Comparison of ENCODE assay signal across 10 cellular contexts in genomic region chr1:21913763-21914162, GRCh38. TPM values are rescaled to one million over a fixed set of nuclear protein-coding genes. Genes with fewer than 3 reads are reported as not detected.
DNase-seq lines count a peak whose midpoint lies in the region; ATAC-seq and TF ChIP-seq lines count a peak whose summit lies in the region.
"Had no signal": no experiment of that assay in that cellular context is flagged by ENCODE, and none has a peak within 500 bp of the region (broad histone marks: within the 10 kb centered on the region; RNA-seq: fewer than 3 reads in every experiment).

No MANE protein-coding gene starts in this region.

- TF ChIP-seq CTCF in nephron (IDR thresholded peaks at IDR 0.05; ENCODE audit: unreplicated experiment in 3 of 3) = no peak

- H3K36me3 ChIP-seq in BLaER1 (no peaks in the 10 kb centered on the region), HUES48 (ENCODE audit: control insufficient read depth, insufficient read depth, low read length) (no peaks in the 10 kb centered on the region)

- H3K4me1 ChIP-seq in BLaER1 (peaks cover 67% of the 10 kb centered on the region), HUES48 (ENCODE audit: control insufficient read depth, insufficient read depth, low read length) (peaks cover 29% of the 10 kb centered on the region)

- H3K27me3 ChIP-seq in BLaER1 (no peaks in the 10 kb centered on the region), HUES48 (ENCODE audit: control insufficient read depth, insufficient read depth, low read length) (no peaks in the 10 kb centered on the region)

- H3K9me3 Mint-ChIP-seq in nephron = no peaks in the 10 kb centered on the region

- peaks cover 65% of the 10 kb centered on the region for H3K4me1 Mint-ChIP-seq in nephron

- H3K27ac ChIP-seq in BLaER1 = peak overlapping the region; percentile 66
- peak overlapping the region; percentile 42 for H3K27ac ChIP-seq in HUES48 (ENCODE audit: low read depth, low read length)

- peak overlapping the region; percentile 65 for H3K4me2 ChIP-seq in BLaER1

- peak overlapping the region; percentile 40 to 97 (median 47) for H3K27ac Mint-ChIP-seq in nephron

- H3K4me3 ChIP-seq in BLaER1 (no peak overlapping the region), HUES48 (ENCODE audit: low read depth, low read length) (no peak overlapping the region)

- peaks cover 9% of the 10 kb centered on the region for H3K36me3 Mint-ChIP-seq in nephron (ENCODE audit: low read depth)

- H3K9ac ChIP-seq in BLaER1 (peak overlapping the region; percentile 35; the same call in 1 of the 2 replicates), HUES48 (ENCODE audit: low read depth, low read length) (peak overlapping the region; percentile 44; the same call in 1 of the 2 replicates)

- no peak overlapping the region for H3K4me3 Mint-ChIP-seq in nephron

- H3K27me3 Mint-ChIP-seq in nephron (ENCODE audit: low read depth) = no peaks in the 10 kb centered on the region

- no peaks in the 10 kb centered on the region for H4K20me1 ChIP-seq in BLaER1

- DNase-seq in dermis microvascular lymphatic vessel endothelial cell (ENCODE audit: low read depth in 2 of 2) = peak; percentile 67 to 72
- DNase-seq: amniotic stem cell; stimulated activated CD4-positive, alpha-beta T cell treated with anti-CD3 and anti-CD28 coated beads, Interleukin-15, amount 100 ng/mL, for 24 hours had no signal

- H3K9me3 ChIP-seq in BLaER1 = no peaks in the 10 kb centered on the region
- no peaks in the 10 kb centered on the region for H3K9me3 ChIP-seq in HUES48 (ENCODE audit: control insufficient read depth, insufficient read depth, low read length)

- ATAC-seq in HG02798 (IDR thresholded peaks at IDR 0.05; ENCODE audit: poor library complexity, unreplicated experiment) = no peak
- ATAC-seq in HG03571 (IDR thresholded peaks at IDR 0.05; ENCODE audit: unreplicated experiment) = no peak
- ATAC-seq in GM21723 (IDR thresholded peaks at IDR 0.05; ENCODE audit: unreplicated experiment) = no peak
- ATAC-seq in HG03097 (IDR thresholded peaks at IDR 0.05; ENCODE audit: low FRiP score, unreplicated experiment) = no peak

RNA-seq across cellular contexts. Expression of gene HSPG2, which starts 23.3 kb away (rescaled TPM):
- 281 and 463 TPM in 2 replicates for total RNA-seq in dermis microvascular lymphatic vessel endothelial cell
